In the genomic region with DNA sequence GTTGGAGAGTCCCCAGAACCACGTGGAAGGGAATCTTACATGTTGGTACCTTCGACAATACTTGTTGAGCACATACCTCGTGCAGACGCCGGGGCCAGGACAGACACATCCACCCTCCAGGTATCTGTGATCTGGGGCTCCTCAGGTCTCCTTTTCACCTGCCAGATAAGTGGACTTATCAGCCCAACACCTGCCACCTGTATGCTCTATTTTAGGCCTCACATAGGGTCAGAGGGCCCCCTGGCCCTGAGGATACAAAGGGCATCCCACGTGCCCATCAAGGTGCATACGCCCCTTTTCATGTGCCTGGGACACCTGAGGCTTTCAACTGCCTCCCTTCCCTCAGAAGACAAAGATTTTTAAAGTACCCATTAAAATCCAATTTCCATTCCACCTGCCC, we compare ENCODE assay signal across 1 cellular context.
TF ChIP-seq lines count a peak whose summit lies in the region.

No MANE protein-coding gene starts in this region.

TF ChIP-seq in HepG2, 621 proteins besides CTCF, POLR2A, EP300 and RAD21 (continued from another document):
- TF ChIP-seq, protein P1, sequence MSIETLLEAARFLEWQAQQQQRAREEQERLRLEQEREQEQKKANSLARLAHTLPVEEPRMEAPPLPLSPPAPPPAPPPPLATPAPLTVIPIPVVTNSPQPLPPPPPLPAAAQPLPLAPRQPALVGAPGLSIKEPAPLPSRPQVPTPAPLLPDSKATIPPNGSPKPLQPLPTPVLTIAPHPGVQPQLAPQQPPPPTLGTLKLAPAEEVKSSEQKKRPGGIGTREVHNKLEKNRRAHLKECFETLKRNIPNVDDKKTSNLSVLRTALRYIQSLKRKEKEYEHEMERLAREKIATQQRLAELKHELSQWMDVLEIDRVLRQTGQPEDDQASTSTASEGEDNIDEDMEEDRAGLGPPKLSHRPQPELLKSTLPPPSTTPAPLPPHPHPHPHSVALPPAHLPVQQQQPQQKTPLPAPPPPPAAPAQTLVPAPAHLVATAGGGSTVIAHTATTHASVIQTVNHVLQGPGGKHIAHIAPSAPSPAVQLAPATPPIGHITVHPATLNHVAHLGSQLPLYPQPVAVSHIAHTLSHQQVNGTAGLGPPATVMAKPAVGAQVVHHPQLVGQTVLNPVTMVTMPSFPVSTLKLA (IDR thresholded peaks at IDR 0.05), result peak; percentile 35; the same call in 1 of the 2 replicates
- TF ChIP-seq, protein P2, sequence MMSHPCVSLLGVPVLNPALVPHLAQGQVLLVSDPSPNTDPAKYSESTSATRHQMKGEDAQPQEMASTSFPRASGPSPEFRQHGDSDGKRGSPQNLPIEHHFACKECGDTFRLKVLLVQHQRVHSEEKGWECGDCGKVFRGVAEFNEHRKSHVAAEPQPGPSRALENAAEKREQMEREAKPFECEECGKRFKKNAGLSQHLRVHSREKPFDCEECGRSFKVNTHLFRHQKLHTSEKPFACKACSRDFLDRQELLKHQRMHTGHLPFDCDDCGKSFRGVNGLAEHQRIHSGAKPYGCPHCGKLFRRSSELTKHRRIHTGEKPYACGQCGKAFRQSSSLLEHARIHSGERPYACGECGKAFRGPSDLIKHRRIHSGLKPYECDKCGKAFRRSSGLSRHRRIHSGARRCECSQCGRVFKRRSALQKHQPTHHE (CRISPR knock-in tag; IDR thresholded peaks at IDR 0.05; ENCODE audit: borderline replicate concordance), result no peak
- TF ChIP-seq ZNF383 (CRISPR knock-in tag; IDR thresholded peaks at IDR 0.05; ENCODE audit: borderline replicate concordance) (0 out of 2 replicates have a peak, but pooled peaks have one; percentile 55), KLF6 (CRISPR knock-in tag; IDR thresholded peaks at IDR 0.05) (no peak), NFKB2 (CRISPR knock-in tag; IDR thresholded peaks at IDR 0.05; ENCODE audit: borderline replicate concordance) (no peak), ZNF225 (CRISPR knock-in tag; IDR thresholded peaks at IDR 0.05) (no peak)
- TF ChIP-seq, protein P3, sequence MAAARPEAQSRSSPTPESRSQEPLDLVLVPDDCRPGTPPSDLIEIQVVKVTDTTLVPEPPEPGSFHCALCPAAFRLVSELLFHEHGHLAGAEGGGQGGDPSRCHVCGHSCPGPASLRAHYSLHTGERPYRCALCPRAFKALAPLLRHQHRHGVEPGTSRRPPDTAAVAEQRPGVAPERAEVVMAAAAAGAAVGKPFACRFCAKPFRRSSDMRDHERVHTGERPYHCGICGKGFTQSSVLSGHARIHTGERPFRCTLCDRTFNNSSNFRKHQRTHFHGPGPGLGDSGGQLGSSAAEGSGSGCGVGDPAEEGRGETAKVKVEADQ (CRISPR knock-in tag; IDR thresholded peaks at IDR 0.05; ENCODE audit: borderline replicate concordance), result no peak
- TF ChIP-seq, protein P4, sequence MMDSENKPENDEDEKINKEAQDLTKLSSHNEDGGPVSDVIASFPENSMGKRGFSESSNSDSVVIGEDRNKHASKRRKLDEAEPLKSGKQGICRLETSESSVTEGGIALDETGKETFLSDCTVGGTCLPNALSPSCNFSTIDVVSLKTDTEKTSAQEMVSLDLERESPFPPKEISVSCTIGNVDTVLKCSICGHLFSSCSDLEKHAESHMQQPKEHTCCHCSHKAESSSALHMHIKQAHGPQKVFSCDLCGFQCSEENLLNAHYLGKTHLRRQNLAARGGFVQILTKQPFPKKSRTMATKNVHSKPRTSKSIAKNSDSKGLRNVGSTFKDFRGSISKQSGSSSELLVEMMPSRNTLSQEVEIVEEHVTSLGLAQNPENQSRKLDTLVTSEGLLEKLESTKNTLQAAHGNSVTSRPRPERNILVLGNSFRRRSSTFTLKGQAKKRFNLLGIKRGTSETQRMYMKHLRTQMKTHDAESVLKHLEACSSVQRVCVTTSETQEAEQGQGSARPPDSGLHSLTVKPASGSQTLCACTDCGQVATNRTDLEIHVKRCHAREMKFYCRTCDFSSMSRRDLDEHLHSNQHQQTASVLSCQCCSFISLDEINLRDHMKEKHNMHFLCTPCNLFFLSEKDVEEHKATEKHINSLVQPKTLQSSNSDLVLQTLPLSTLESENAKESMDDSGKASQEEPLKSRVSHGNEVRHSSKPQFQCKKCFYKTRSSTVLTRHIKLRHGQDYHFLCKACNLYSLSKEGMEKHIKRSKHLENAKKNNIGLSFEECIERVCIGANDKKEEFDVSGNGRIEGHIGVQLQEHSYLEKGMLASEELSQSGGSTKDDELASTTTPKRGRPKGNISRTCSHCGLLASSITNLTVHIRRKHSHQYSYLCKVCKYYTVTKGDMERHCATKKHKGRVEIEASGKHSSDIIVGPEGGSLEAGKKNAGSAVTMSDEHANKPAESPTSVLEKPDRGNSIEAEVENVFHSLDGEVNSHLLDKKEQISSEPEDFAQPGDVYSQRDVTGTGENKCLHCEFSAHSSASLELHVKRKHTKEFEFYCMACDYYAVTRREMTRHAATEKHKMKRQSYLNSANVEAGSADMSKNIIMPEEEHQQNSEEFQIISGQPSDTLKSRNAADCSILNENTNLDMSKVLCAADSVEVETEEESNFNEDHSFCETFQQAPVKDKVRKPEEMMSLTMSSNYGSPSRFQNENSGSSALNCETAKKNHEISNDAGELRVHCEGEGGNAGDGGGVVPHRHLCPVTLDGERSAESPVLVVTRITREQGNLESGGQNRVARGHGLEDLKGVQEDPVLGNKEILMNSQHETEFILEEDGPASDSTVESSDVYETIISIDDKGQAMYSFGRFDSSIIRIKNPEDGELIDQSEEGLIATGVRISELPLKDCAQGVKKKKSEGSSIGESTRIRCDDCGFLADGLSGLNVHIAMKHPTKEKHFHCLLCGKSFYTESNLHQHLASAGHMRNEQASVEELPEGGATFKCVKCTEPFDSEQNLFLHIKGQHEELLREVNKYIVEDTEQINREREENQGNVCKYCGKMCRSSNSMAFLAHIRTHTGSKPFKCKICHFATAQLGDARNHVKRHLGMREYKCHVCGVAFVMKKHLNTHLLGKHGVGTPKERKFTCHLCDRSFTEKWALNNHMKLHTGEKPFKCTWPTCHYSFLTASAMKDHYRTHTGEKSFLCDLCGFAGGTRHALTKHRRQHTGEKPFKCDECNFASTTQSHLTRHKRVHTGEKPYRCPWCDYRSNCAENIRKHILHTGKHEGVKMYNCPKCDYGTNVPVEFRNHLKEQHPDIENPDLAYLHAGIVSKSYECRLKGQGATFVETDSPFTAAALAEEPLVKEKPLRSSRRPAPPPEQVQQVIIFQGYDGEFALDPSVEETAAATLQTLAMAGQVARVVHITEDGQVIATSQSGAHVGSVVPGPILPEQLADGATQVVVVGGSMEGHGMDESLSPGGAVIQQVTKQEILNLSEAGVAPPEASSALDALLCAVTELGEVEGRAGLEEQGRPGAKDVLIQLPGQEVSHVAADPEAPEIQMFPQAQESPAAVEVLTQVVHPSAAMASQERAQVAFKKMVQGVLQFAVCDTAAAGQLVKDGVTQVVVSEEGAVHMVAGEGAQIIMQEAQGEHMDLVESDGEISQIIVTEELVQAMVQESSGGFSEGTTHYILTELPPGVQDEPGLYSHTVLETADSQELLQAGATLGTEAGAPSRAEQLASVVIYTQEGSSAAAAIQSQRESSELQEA (CRISPR knock-in tag; IDR thresholded peaks at IDR 0.05; ENCODE audit: not compliant biosample characterization), result peak; percentile 39
